Comparison of ENCODE assay signal across 10 cellular contexts in the genomic region with DNA sequence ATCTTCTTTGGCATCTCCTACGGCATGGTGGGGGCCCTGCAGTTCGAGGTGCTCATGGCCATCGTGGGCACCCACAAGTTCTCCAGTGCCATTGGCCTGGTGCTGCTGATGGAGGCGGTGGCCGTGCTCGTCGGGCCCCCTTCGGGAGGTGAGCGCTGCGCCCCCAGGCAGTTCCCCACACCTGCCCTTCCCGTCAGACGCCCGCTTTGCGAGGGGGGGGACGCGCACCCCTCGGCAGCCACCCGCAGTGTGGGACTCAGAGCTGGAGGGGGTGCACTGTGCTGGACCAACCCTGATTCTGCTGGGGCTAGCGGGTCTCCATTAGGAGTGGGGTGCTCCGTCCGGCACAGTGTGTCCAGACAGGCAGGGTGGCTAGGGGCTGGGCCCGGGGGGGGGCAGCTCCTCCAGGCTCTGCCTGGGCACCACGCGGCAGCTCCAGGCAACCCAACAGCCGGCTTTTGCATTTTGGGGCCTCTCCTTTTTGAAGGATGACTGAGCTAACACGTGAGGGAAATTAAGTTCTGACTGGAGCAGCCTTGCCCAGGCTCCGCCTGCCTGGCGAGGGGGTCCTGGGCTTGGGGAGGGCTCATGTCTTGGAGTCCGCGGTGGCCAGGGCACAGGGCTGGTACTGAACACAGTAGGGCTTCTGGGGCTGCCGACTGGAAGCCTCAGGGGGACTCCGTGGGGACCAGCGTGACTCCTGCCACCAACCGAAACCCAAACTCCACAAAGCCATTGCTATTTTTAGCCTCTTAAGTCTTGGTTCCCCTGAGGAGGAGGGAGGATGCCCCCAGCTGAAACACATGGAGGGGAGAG. TPM values are rescaled to one million over a fixed set of nuclear protein-coding genes. Genes with fewer than 3 reads are reported as not detected.
DNase-seq lines count a peak whose midpoint lies in the region; ATAC-seq, FAIRE-seq and TF ChIP-seq lines count a peak whose summit lies in the region.
"Had no signal": no experiment of that assay in that cellular context is flagged by ENCODE, and none has a peak within 500 bp of the region (broad histone marks: within the 10 kb centered on the region; RNA-seq: fewer than 3 reads in every experiment).

No MANE protein-coding gene starts in this region.

- ATAC-seq in A549 = no peak
- ATAC-seq in natural killer cell = no peak
- ATAC-seq in GM21619 (IDR thresholded peaks at IDR 0.05; ENCODE audit: unreplicated experiment) = no peak
- ATAC-seq: SK-N-SH treated with all-trans-retinoic acid at 6 μM for 48 hours had no signal

- no peak for TF ChIP-seq CTCF in A549 (IDR thresholded peaks at IDR 0.05)
- no peak for TF ChIP-seq CTCF in chondrocyte (IDR thresholded peaks at IDR 0.05)
- no peak for TF ChIP-seq CTCF in natural killer cell (IDR thresholded peaks at IDR 0.05)

- WGBS in A549 (ENCODE audit: missing lambda C conversion rate) = 93% methylated on average over 27 of the region's 34 CpGs

- peak overlapping the region; percentile 50 to 84; a peak in 5 of 6 replicates for H3K27ac ChIP-seq in A549

- H3K4me1 Mint-ChIP-seq in chondrocyte (ENCODE audit: low read depth) (peaks cover 80% of the 10 kb centered on the region), natural killer cell (peaks cover 34 to 69% of the 10 kb centered on the region in 2 donors)

- POLR2A ChIA-PET in A549 (lab: Yijun Ruan, JAX) = no interaction called here

- H3K4me3 Mint-ChIP-seq in chondrocyte (ENCODE audit: unreplicated experiment) = no peak overlapping the region
- H3K4me3 Mint-ChIP-seq in natural killer cell = peak overlapping the region; percentile 84

- intact Hi-C loops in natural killer cell (cut with micrococcal nuclease) = loop anchor here (5.0 kb wide), 1 partner anchor 34 kb away; a partner anchor contains a TSS

- DNase-seq in A549 (ENCODE audit: low read depth in 1 of 2, low spot score in 1 of 2) (no peak), chondrocyte (ENCODE audit: low spot score) (no peak), natural killer cell (no peak), NCI-H2029 (lab: John Stamatoyannopoulos, UW) (no peak), hippocampal formation (lab: John Stamatoyannopoulos, UW) (no peak)
- DNase-seq in Jurkat, Clone E6-1 (ENCODE audit: low read depth, low spot score) = no peak
- DNase-seq in activated CD4-positive, alpha-beta T cell treated with anti-CD3 and anti-CD28 coated beads for 4 hours = no peak
- DNase-seq: DMS 273 treated with DMSO at 0.1 percent for 48 hours had no signal

- peak overlapping the region; percentile 22 for H3K4me2 ChIP-seq in A549

- H3K4me1 ChIP-seq in A549 = peaks cover 88% of the 10 kb centered on the region

- H3K9me3 ChIP-seq in A549 = no peaks in the 10 kb centered on the region

- FAIRE-seq in A549 (lab: Jason Lieb, UNC) = no peak

- H3K27ac Mint-ChIP-seq in chondrocyte (ENCODE audit: unreplicated experiment) (peak overlapping the region; percentile 89), natural killer cell (peak overlapping the region; percentile 71 to 84)

- no peak for TF ChIP-seq RAD21 in A549 (conservative IDR thresholded peaks at IDR 0.05 in 1 of 2, IDR thresholded peaks at IDR 0.05 in 1 of 2)

- no peak for TF ChIP-seq POLR2A in A549 (IDR thresholded peaks at IDR 0.05; ENCODE audit: low read length)

- peaks cover 2% of the 10 kb centered on the region for H3K36me3 Mint-ChIP-seq in chondrocyte (ENCODE audit: low read depth)
- H3K36me3 Mint-ChIP-seq in natural killer cell = no peaks in the 10 kb centered on the region

- no peaks in the 10 kb centered on the region for H3K9me3 Mint-ChIP-seq in chondrocyte (ENCODE audit: low read depth)
- no peaks in the 10 kb centered on the region for H3K9me3 Mint-ChIP-seq in natural killer cell

- no peaks in the 10 kb centered on the region for H3K27me3 Mint-ChIP-seq in chondrocyte (ENCODE audit: low read depth)
- H3K27me3 Mint-ChIP-seq in natural killer cell (ENCODE audit: low read depth in 2 of 2) = no peaks in the 10 kb centered on the region

- CTCF ChIA-PET in A549 (lab: Yijun Ruan, JAX) = interaction anchor here (0.5 to 17.6 kb wide), 19 partner anchors 9 to 296 kb away, joined by 3 to 289 read pairs (median 5); a partner anchor contains a TSS

- TF ChIP-seq EP300 in A549 (IDR thresholded peaks at IDR 0.05) = no peak

- H3K4me3 ChIP-seq in A549 = no peak overlapping the region
- peak overlapping the region; percentile 22 for H3K4me3 ChIP-seq in Jurkat, Clone E6-1 (ENCODE audit: low read length)

TF ChIP-seq in A549, 52 proteins besides CTCF, POLR2A, EP300 and RAD21:
- TF ChIP-seq, protein P1, sequence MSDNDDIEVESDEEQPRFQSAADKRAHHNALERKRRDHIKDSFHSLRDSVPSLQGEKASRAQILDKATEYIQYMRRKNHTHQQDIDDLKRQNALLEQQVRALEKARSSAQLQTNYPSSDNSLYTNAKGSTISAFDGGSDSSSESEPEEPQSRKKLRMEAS (IDR thresholded peaks at IDR 0.05) = peak; percentile 13; the same call in 1 of the 2 replicates
- no peak for TF ChIP-seq KDM5A (IDR thresholded peaks at IDR 0.05)

RNA-seq across cellular contexts. Expression of a gene that starts 9.1 kb away (rescaled TPM):
- polyA plus RNA-seq in A549 (2011; rRNA removed) (28.6 and 40.0 TPM in 2 replicates), A549 (2017; fragmentation: RNase III; extraction: RNeasy Plus Mini Kit Qiagen cat#74134 plus additional on column Dnase treatment) (77.9 to 97.7 TPM (median 90.9 TPM) in 3 replicates)
- 53.6 and 113 TPM in 2 replicates for polyA plus RNA-seq in A549 (2012; cell fraction: cytosol; rRNA removed)
- polyA plus RNA-seq in A549 (2012; cell fraction: nucleus; rRNA removed) = 108 and 156 TPM in 2 replicates
- polyA minus RNA-seq in A549 (2011; rRNA and poly(A)+ RNA removed) = 31.5 TPM in 2 replicates
- 46.4 TPM for polyA plus RNA-seq in Jurkat, Clone E6-1 (2012; ENCODE audit: insufficient read depth, insufficient read length)
- total RNA-seq in chondrocyte (53.3 to 206 TPM (median 189 TPM) in 3 replicates), natural killer cell (100 to 1,000 TPM; 172 to 365 (median 296) TPM)

RNA-seq across cellular contexts. Expression of a gene that starts 25.3 kb away (rescaled TPM):
- 16.6 and 18.5 TPM in 2 replicates for polyA plus RNA-seq in A549 (2011; rRNA removed)
- 24.3 and 29.0 TPM in 2 replicates for polyA plus RNA-seq in A549 (2012; cell fraction: cytosol; rRNA removed)
- 200 and 241 TPM in 2 replicates for polyA plus RNA-seq in A549 (2012; cell fraction: nucleus; rRNA removed)
- polyA plus RNA-seq in A549 (2017; fragmentation: RNase III; extraction: RNeasy Plus Mini Kit Qiagen cat#74134 plus additional on column Dnase treatment) = 18.2 to 22.1 TPM (median 18.9 TPM) in 3 replicates
- 22.3 and 26.3 TPM in 2 replicates for polyA minus RNA-seq in A549 (2011; rRNA and poly(A)+ RNA removed)
- 27.2 TPM for polyA plus RNA-seq in Jurkat, Clone E6-1 (2012; ENCODE audit: insufficient read depth, insufficient read length)
- 23.5 to 39.8 TPM (median 24.1 TPM) in 3 replicates for total RNA-seq in chondrocyte
- total RNA-seq in natural killer cell = 10 to 100 TPM; 69.7 to 79.2 (median 75.1) TPM

RNA-seq across cellular contexts. Expression of a gene that starts 35.5 kb away (rescaled TPM):
- 130 and 139 TPM in 2 replicates for polyA plus RNA-seq in A549 (2011; rRNA removed)
- polyA plus RNA-seq in A549 (2012; cell fraction: cytosol; rRNA removed) = 182 and 192 TPM in 2 replicates
- 734 and 786 TPM in 2 replicates for polyA plus RNA-seq in A549 (2012; cell fraction: nucleus; rRNA removed)
- polyA plus RNA-seq in A549 (2017; fragmentation: RNase III; extraction: RNeasy Plus Mini Kit Qiagen cat#74134 plus additional on column Dnase treatment) = 151 to 173 TPM (median 163 TPM) in 3 replicates
- polyA minus RNA-seq in A549 (2011; rRNA and poly(A)+ RNA removed) = 105 and 128 TPM in 2 replicates
- polyA plus RNA-seq in Jurkat, Clone E6-1 (2012; ENCODE audit: insufficient read depth, insufficient read length) = 98.1 TPM
- 93.0 to 94.5 TPM (median 93.9 TPM) in 3 replicates for total RNA-seq in chondrocyte
- total RNA-seq in natural killer cell = 100 to 1,000 TPM; 423 to 475 (median 468) TPM
